ENCODE assay signal across 17 cellular contexts in genomic region chr5:153617190-153617589, GRCh38.
DNase-seq lines count a peak whose midpoint lies in the region; ATAC-seq and TF ChIP-seq lines count a peak whose summit lies in the region.
"Had no signal": no experiment of that assay in that cellular context is flagged by ENCODE, and none has a peak within 500 bp of the region (broad histone marks: within the 10 kb centered on the region; RNA-seq: fewer than 3 reads in every experiment).

No MANE protein-coding gene starts in this region.

- peak; percentile 67 for DNase-seq in EL
- peak; percentile 50 for DNase-seq in fibroblast of mammary gland (ENCODE audit: low read depth)
- DNase-seq in osteocyte (ENCODE audit: extremely low spot score, unreplicated experiment), result no peak
- DNase-seq in activated T-helper 1 cell treated with anti-CD3 and anti-CD28 coated beads, Interleukin-12 subunit alpha, Interleukin-12 subunit beta, Interleukin-2, Interleukin-4 antibody, amounts not matched to agents 30 ng/mL and 10 ng/mL and 1 ng/mL, durations not matched to agents 14 hours and 24 hours and 36 hours (ENCODE audit: low spot score), result no peak
- no peak for DNase-seq in NCI-H2196 treated with DMSO at 0.1 percent for 48 hours (lab: John Stamatoyannopoulos, UW; ENCODE audit: unreplicated experiment)
- DNase-seq: activated CD4-positive, alpha-beta memory T cell treated with anti-CD3 and anti-CD28 coated beads for 36 hours; activated naive CD4-positive, alpha-beta T cell treated with anti-CD3 and anti-CD28 coated beads for 36 hours; BE2C; heart right ventricle; naive thymus-derived CD8-positive, alpha-beta T cell; NCI-H187; posterior cingulate gyrus; stimulated activated CD4-positive, alpha-beta T cell treated with anti-CD3 and anti-CD28 coated beads, Interleukin-4, amount 100 ng/mL, for 1 hour; WERI-Rb-1 had no signal

- H3K27me3 Mint-ChIP-seq in osteocyte (ENCODE audit: unreplicated experiment), result no peaks in the 10 kb centered on the region
- no peaks in the 10 kb centered on the region for H3K27me3 Mint-ChIP-seq in activated T-helper 1 cell treated with anti-CD3 and anti-CD28 coated beads, Interleukin-12 subunit alpha, Interleukin-12 subunit beta, Interleukin-2, Interleukin-4 antibody, amounts not matched to agents 30 ng/mL and 10 ng/mL and 1 ng/mL, durations not matched to agents 14 hours and 24 hours and 36 hours (ENCODE audit: insufficient read depth)

- intact Hi-C loops in activated T-helper 1 cell treated with anti-CD3 and anti-CD28 coated beads, Interleukin-12 subunit alpha, Interleukin-12 subunit beta, Interleukin-2, Interleukin-4 antibody, amounts not matched to agents 30 ng/mL and 10 ng/mL and 1 ng/mL, durations not matched to agents 14 hours and 24 hours and 36 hours (cut with micrococcal nuclease), result no loop called here

- no peaks in the 10 kb centered on the region for H3K9me3 Mint-ChIP-seq in osteocyte (ENCODE audit: unreplicated experiment)
- no peaks in the 10 kb centered on the region for H3K9me3 Mint-ChIP-seq in activated T-helper 1 cell treated with anti-CD3 and anti-CD28 coated beads, Interleukin-12 subunit alpha, Interleukin-12 subunit beta, Interleukin-2, Interleukin-4 antibody, amounts not matched to agents 30 ng/mL and 10 ng/mL and 1 ng/mL, durations not matched to agents 14 hours and 24 hours and 36 hours
- H3K9me3 Mint-ChIP-seq: activated CD4-positive, alpha-beta memory T cell treated with anti-CD3 and anti-CD28 coated beads for 36 hours; activated naive CD4-positive, alpha-beta T cell treated with anti-CD3 and anti-CD28 coated beads for 36 hours had no signal

- no peak overlapping the region for H3K4me3 ChIP-seq in fibroblast of mammary gland (ENCODE audit: control insufficient read depth, low read depth, low read length)
- H3K4me3 ChIP-seq: heart right ventricle, lung had no signal

- peak overlapping the region; percentile 81 for H3K27ac Mint-ChIP-seq in osteocyte (ENCODE audit: unreplicated experiment)
- H3K27ac Mint-ChIP-seq in activated T-helper 1 cell treated with anti-CD3 and anti-CD28 coated beads, Interleukin-12 subunit alpha, Interleukin-12 subunit beta, Interleukin-2, Interleukin-4 antibody, amounts not matched to agents 30 ng/mL and 10 ng/mL and 1 ng/mL, durations not matched to agents 14 hours and 24 hours and 36 hours, result no peak overlapping the region
- H3K27ac Mint-ChIP-seq: activated CD4-positive, alpha-beta memory T cell treated with anti-CD3 and anti-CD28 coated beads for 36 hours; activated naive CD4-positive, alpha-beta T cell treated with anti-CD3 and anti-CD28 coated beads for 36 hours; naive thymus-derived CD8-positive, alpha-beta T cell had no signal

- peaks cover 58% of the 10 kb centered on the region for H3K4me1 Mint-ChIP-seq in osteocyte (ENCODE audit: unreplicated experiment)
- no peaks in the 10 kb centered on the region for H3K4me1 Mint-ChIP-seq in activated T-helper 1 cell treated with anti-CD3 and anti-CD28 coated beads, Interleukin-12 subunit alpha, Interleukin-12 subunit beta, Interleukin-2, Interleukin-4 antibody, amounts not matched to agents 30 ng/mL and 10 ng/mL and 1 ng/mL, durations not matched to agents 14 hours and 24 hours and 36 hours (ENCODE audit: low read depth)
- H3K4me1 Mint-ChIP-seq: naive thymus-derived CD8-positive, alpha-beta T cell had no signal

- no peak overlapping the region for H3K4me3 Mint-ChIP-seq in osteocyte (ENCODE audit: unreplicated experiment)
- no peak overlapping the region for H3K4me3 Mint-ChIP-seq in activated T-helper 1 cell treated with anti-CD3 and anti-CD28 coated beads, Interleukin-12 subunit alpha, Interleukin-12 subunit beta, Interleukin-2, Interleukin-4 antibody, amounts not matched to agents 30 ng/mL and 10 ng/mL and 1 ng/mL, durations not matched to agents 14 hours and 24 hours and 36 hours
- H3K4me3 Mint-ChIP-seq: activated CD4-positive, alpha-beta memory T cell treated with anti-CD3 and anti-CD28 coated beads for 36 hours; activated naive CD4-positive, alpha-beta T cell treated with anti-CD3 and anti-CD28 coated beads for 36 hours; naive thymus-derived CD8-positive, alpha-beta T cell had no signal

- H3K36me3 Mint-ChIP-seq in osteocyte (ENCODE audit: unreplicated experiment), result no peaks in the 10 kb centered on the region
- H3K36me3 Mint-ChIP-seq in activated T-helper 1 cell treated with anti-CD3 and anti-CD28 coated beads, Interleukin-12 subunit alpha, Interleukin-12 subunit beta, Interleukin-2, Interleukin-4 antibody, amounts not matched to agents 30 ng/mL and 10 ng/mL and 1 ng/mL, durations not matched to agents 14 hours and 24 hours and 36 hours (ENCODE audit: low read depth), result no peaks in the 10 kb centered on the region
- H3K36me3 Mint-ChIP-seq: activated CD4-positive, alpha-beta memory T cell treated with anti-CD3 and anti-CD28 coated beads for 36 hours had no signal

- ATAC-seq in SK-N-SH treated with all-trans-retinoic acid at 6 μM for 48 hours (peak; percentile 10; the same call in 1 of the 3 replicates), HG03175 (IDR thresholded peaks at IDR 0.05; ENCODE audit: unreplicated experiment) (no peak)
- ATAC-seq: heart right ventricle; naive thymus-derived CD8-positive, alpha-beta T cell had no signal

- TF ChIP-seq CTCF in fibroblast of mammary gland (conservative IDR thresholded peaks at IDR 0.05; ENCODE audit: control insufficient read depth, insufficient read depth, low read depth, low read length) (no peak), osteocyte (IDR thresholded peaks at IDR 0.05) (no peak)

TF ChIP-seq in SK-N-SH treated with all-trans-retinoic acid at 6 μM for 48 hours, 23 proteins besides CTCF, POLR2A, EP300 and RAD21:
- TF ChIP-seq GLIS3 (CRISPR knock-in tag; IDR thresholded peaks at IDR 0.05) (no peak), ISL1 (CRISPR knock-in tag; IDR thresholded peaks at IDR 0.05) (0 out of 2 replicates have a peak, but pooled peaks have one; percentile 14), ARNTL (CRISPR knock-in tag; IDR thresholded peaks at IDR 0.05; ENCODE audit: borderline replicate concordance, low read depth) (no peak), SNAI2 (CRISPR knock-in tag; IDR thresholded peaks at IDR 0.05) (no peak)

Comparison
In these comparisons a context has a peak if more than half of its experiments do, and no peak if none do; other contexts are left out.
1. DNase-seq: peak in EL (single experiment) and fibroblast of mammary gland (single experiment); none in osteocyte (single experiment), activated T-helper 1 cell treated with anti-CD3 and anti-CD28 coated beads, Interleukin-12 subunit alpha, Interleukin-12 subunit beta, Interleukin-2, Interleukin-4 antibody, amounts not matched to agents 30 ng/mL and 10 ng/mL and 1 ng/mL, durations not matched to agents 14 hours and 24 hours and 36 hours (single experiment) and NCI-H2196 treated with DMSO at 0.1 percent for 48 hours (single experiment).